ENCODE assay signal across 17 cellular contexts in the genomic region with DNA sequence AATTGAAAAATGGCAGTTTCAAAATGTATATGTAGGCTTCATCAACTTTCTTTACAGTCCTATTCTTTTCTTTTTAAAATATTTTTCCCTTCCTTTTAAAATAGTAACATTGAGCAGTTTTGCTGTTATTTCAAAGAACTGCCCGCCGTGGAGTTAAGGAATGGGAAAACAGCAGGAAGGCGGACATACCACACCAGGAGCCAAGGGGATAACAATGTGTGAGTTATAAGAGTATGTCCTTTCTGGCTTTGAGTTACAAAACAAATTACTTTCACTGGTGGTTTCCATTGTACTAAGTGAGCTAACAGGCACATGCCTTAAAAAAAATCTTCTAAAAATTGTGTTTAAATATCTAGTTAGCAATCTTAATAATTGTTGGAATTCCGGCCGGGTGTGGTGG. TPM values are rescaled to one million over a fixed set of nuclear protein-coding genes. Genes with fewer than 3 reads are reported as not detected.
DNase-seq lines count a peak whose midpoint lies in the region; ATAC-seq and TF ChIP-seq lines count a peak whose summit lies in the region.
"Had no signal": no experiment of that assay in that cellular context is flagged by ENCODE, and none has a peak within 500 bp of the region (broad histone marks: within the 10 kb centered on the region; RNA-seq: fewer than 3 reads in every experiment).

No MANE protein-coding gene starts in this region.

- no peaks in the 10 kb centered on the region for H3K9me3 ChIP-seq in iPS-18a (ENCODE audit: control insufficient read depth, low read depth, low read length)
- H3K9me3 ChIP-seq: Peyer's patch had no signal

- no peaks in the 10 kb centered on the region for H3K27me3 ChIP-seq in iPS-18a (ENCODE audit: control insufficient read depth, insufficient read depth, low read length)
- H3K27me3 ChIP-seq: Peyer's patch had no signal

- ATAC-seq in natural killer cell treated with Interleukin-12 subunit alpha and Interleukin-12 subunit beta and Interleukin-15 and Interleukin-18, amount 100 ng/mL, for 72 hours: no peak
- ATAC-seq in natural killer cell: no peak
- ATAC-seq in stimulated activated effector memory CD8-positive, alpha-beta T cell treated with anti-CD3 and anti-CD28 coated beads, Interleukin-12 subunit alpha, Interleukin-12 subunit beta, amount 100 ng/mL, for 72 hours: no peak
- ATAC-seq: Right ventricle myocardium inferior had no signal

- H3K27me3 Mint-ChIP-seq in natural killer cell treated with Interleukin-12 subunit alpha and Interleukin-12 subunit beta and Interleukin-15 and Interleukin-18, amount 100 ng/mL, for 72 hours: no peaks in the 10 kb centered on the region
- H3K27me3 Mint-ChIP-seq in natural killer cell (ENCODE audit: low read depth in 2 of 2) (no peaks in the 10 kb centered on the region), immature natural killer cell (ENCODE audit: low read depth in 3 of 3) (no peaks in the 10 kb centered on the region)
- no peaks in the 10 kb centered on the region for H3K27me3 Mint-ChIP-seq in activated naive CD8-positive, alpha-beta T cell

- H3K4me1 Mint-ChIP-seq in natural killer cell treated with Interleukin-12 subunit alpha and Interleukin-12 subunit beta and Interleukin-15 and Interleukin-18, amount 100 ng/mL, for 72 hours (ENCODE audit: low read depth in 2 of 2): peaks cover 15 to 35% of the 10 kb centered on the region in 2 donors
- peaks cover 11 to 22% of the 10 kb centered on the region in 2 donors for H3K4me1 Mint-ChIP-seq in natural killer cell
- peaks cover 30% of the 10 kb centered on the region for H3K4me1 Mint-ChIP-seq in activated naive CD8-positive, alpha-beta T cell (ENCODE audit: low read depth)
- H3K4me1 Mint-ChIP-seq in stimulated activated effector memory CD8-positive, alpha-beta T cell treated with anti-CD3 and anti-CD28 coated beads, Interleukin-12 subunit alpha, Interleukin-12 subunit beta, amount 100 ng/mL, for 72 hours: peaks cover 42% of the 10 kb centered on the region
- H3K4me1 Mint-ChIP-seq in immature natural killer cell: peaks cover 10 to 26% of the 10 kb centered on the region in 2 donors

- peak overlapping the region; percentile 44 to 61 for H3K27ac Mint-ChIP-seq in natural killer cell treated with Interleukin-12 subunit alpha and Interleukin-12 subunit beta and Interleukin-15 and Interleukin-18, amount 100 ng/mL, for 72 hours
- H3K27ac Mint-ChIP-seq in natural killer cell: peak overlapping the region in 1 of 2 donors; percentile 41
- peak overlapping the region; percentile 72 for H3K27ac Mint-ChIP-seq in activated naive CD8-positive, alpha-beta T cell
- H3K27ac Mint-ChIP-seq in stimulated activated effector memory CD8-positive, alpha-beta T cell treated with anti-CD3 and anti-CD28 coated beads, Interleukin-12 subunit alpha, Interleukin-12 subunit beta, amount 100 ng/mL, for 72 hours: peak overlapping the region; percentile 27
- no peak overlapping the region for H3K27ac Mint-ChIP-seq in immature natural killer cell

- H3K4me1 ChIP-seq in iPS-18a (ENCODE audit: control insufficient read depth, low read depth, low read length): peaks cover 33% of the 10 kb centered on the region
- H3K4me1 ChIP-seq: Peyer's patch had no signal

- H3K36me3 ChIP-seq in iPS-18a (ENCODE audit: control insufficient read depth, low read depth, low read length): peaks cover 8% of the 10 kb centered on the region

- no peak overlapping the region for H3K27ac ChIP-seq in iPS-18a (ENCODE audit: low read length)
- H3K27ac ChIP-seq: C4-2B, Peyer's patch had no signal

- H3K4me3 Mint-ChIP-seq in natural killer cell treated with Interleukin-12 subunit alpha and Interleukin-12 subunit beta and Interleukin-15 and Interleukin-18, amount 100 ng/mL, for 72 hours: peak overlapping the region; percentile 0
- no peak overlapping the region for H3K4me3 Mint-ChIP-seq in natural killer cell
- no peak overlapping the region for H3K4me3 Mint-ChIP-seq in activated naive CD8-positive, alpha-beta T cell
- peak overlapping the region; percentile 34 for H3K4me3 Mint-ChIP-seq in stimulated activated effector memory CD8-positive, alpha-beta T cell treated with anti-CD3 and anti-CD28 coated beads, Interleukin-12 subunit alpha, Interleukin-12 subunit beta, amount 100 ng/mL, for 72 hours
- H3K4me3 Mint-ChIP-seq in immature natural killer cell: no peak overlapping the region

- no peak for TF ChIP-seq CTCF in natural killer cell (IDR thresholded peaks at IDR 0.05)

- DNase-seq in natural killer cell treated with Interleukin-12 subunit alpha and Interleukin-12 subunit beta and Interleukin-15 and Interleukin-18, amount 100 ng/mL, for 72 hours (ENCODE audit: low spot score): no peak
- no peak for DNase-seq in natural killer cell
- no peak for DNase-seq in stimulated activated effector memory CD8-positive, alpha-beta T cell treated with anti-CD3 and anti-CD28 coated beads, Interleukin-12 subunit alpha, Interleukin-12 subunit beta, amount 100 ng/mL, for 72 hours (ENCODE audit: low spot score in 2 of 2)
- DNase-seq in dermis blood vessel endothelial cell: no peak
- DNase-seq in DMS 273 treated with DMSO at 0.1 percent for 48 hours (lab: John Stamatoyannopoulos, UW): no peak
- DNase-seq in immature natural killer cell: no peak
- DNase-seq: HCEC 1CT, NCI-H1105 treated with DMSO at 0.1 percent for 48 hours, NCI-H1694 treated with DMSO at 0.1 percent for 48 hours, NCI-H2107, NCI-H226, NCI-H524 treated with DMSO at 0.1 percent for 48 hours, Peyer's patch had no signal

- peak overlapping the region; percentile 2 for H3K4me3 ChIP-seq in iPS-18a (ENCODE audit: low read length)
- H3K4me3 ChIP-seq: Peyer's patch had no signal

- H3K9me3 Mint-ChIP-seq in natural killer cell treated with Interleukin-12 subunit alpha and Interleukin-12 subunit beta and Interleukin-15 and Interleukin-18, amount 100 ng/mL, for 72 hours: no peaks in the 10 kb centered on the region
- H3K9me3 Mint-ChIP-seq in natural killer cell: no peaks in the 10 kb centered on the region
- H3K9me3 Mint-ChIP-seq in activated naive CD8-positive, alpha-beta T cell (ENCODE audit: low read depth): no peaks in the 10 kb centered on the region
- no peaks in the 10 kb centered on the region for H3K9me3 Mint-ChIP-seq in stimulated activated effector memory CD8-positive, alpha-beta T cell treated with anti-CD3 and anti-CD28 coated beads, Interleukin-12 subunit alpha, Interleukin-12 subunit beta, amount 100 ng/mL, for 72 hours
- H3K9me3 Mint-ChIP-seq in immature natural killer cell: no peaks in the 10 kb centered on the region

- intact Hi-C loops in natural killer cell (cut with micrococcal nuclease): no loop called here

- peaks cover 12% of the 10 kb centered on the region for H3K36me3 Mint-ChIP-seq in natural killer cell treated with Interleukin-12 subunit alpha and Interleukin-12 subunit beta and Interleukin-15 and Interleukin-18, amount 100 ng/mL, for 72 hours
- H3K36me3 Mint-ChIP-seq in natural killer cell: peaks cover 9% of the 10 kb centered on the region
- H3K36me3 Mint-ChIP-seq in activated naive CD8-positive, alpha-beta T cell: peaks cover 19% of the 10 kb centered on the region
- peaks cover 99% of the 10 kb centered on the region for H3K36me3 Mint-ChIP-seq in stimulated activated effector memory CD8-positive, alpha-beta T cell treated with anti-CD3 and anti-CD28 coated beads, Interleukin-12 subunit alpha, Interleukin-12 subunit beta, amount 100 ng/mL, for 72 hours
- H3K36me3 Mint-ChIP-seq in immature natural killer cell: peaks cover 10 to 43% (median 12%) of the 10 kb centered on the region in 3 donors

- H3K9ac ChIP-seq in iPS-18a (ENCODE audit: low read length): no peak overlapping the region

RNA-seq across cellular contexts. Expression of gene FBXL22, which starts 37.4 kb away (rescaled TPM):
- total RNA-seq in natural killer cell treated with Interleukin-12 subunit alpha and Interleukin-12 subunit beta and Interleukin-15 and Interleukin-18, amount 100 ng/mL, for 72 hours: 1 to 10 TPM in 1 of 2 donors, under 1 TPM in 1; 0.45 to 1.5 TPM
- total RNA-seq in natural killer cell (1 to 10 TPM in 1 of 3 donors, under 1 TPM in 2; 0.33 to 2.3 (median 0.65) TPM), dermis blood vessel endothelial cell (0.09 TPM in 1 of 2 replicates, not detected in the other)
- polyA plus RNA-seq in immature natural killer cell: 1 to 10 TPM in 1 of 3 donors, not detected in 2; 1.1 TPM

RNA-seq across cellular contexts. Expression of gene USP3, which starts 55.4 kb away (rescaled TPM):
- 10 to 100 TPM; 70.0 to 75.3 TPM for total RNA-seq in natural killer cell treated with Interleukin-12 subunit alpha and Interleukin-12 subunit beta and Interleukin-15 and Interleukin-18, amount 100 ng/mL, for 72 hours
- total RNA-seq in natural killer cell (100 to 1,000 TPM; 163 to 187 (median 169) TPM), dermis blood vessel endothelial cell (39.7 and 47.6 TPM in 2 replicates)
- polyA plus RNA-seq in immature natural killer cell: 10 to 100 TPM; 24.7 to 39.1 (median 32.9) TPM

Comparison
In these comparisons a context has a peak if more than half of its experiments do, and no peak if none do; other contexts are left out.
1. H3K4me3 Mint-ChIP-seq: peak in natural killer cell treated with Interleukin-12 subunit alpha and Interleukin-12 subunit beta and Interleukin-15 and Interleukin-18, amount 100 ng/mL, for 72 hours (single experiment) and stimulated activated effector memory CD8-positive, alpha-beta T cell treated with anti-CD3 and anti-CD28 coated beads, Interleukin-12 subunit alpha, Interleukin-12 subunit beta, amount 100 ng/mL, for 72 hours (single experiment); none in natural killer cell (single experiment), activated naive CD8-positive, alpha-beta T cell (single experiment) and immature natural killer cell (0 of 5).
2. H3K27ac Mint-ChIP-seq: peak in natural killer cell treated with Interleukin-12 subunit alpha and Interleukin-12 subunit beta and Interleukin-15 and Interleukin-18, amount 100 ng/mL, for 72 hours (2 of 2), activated naive CD8-positive, alpha-beta T cell (single experiment) and stimulated activated effector memory CD8-positive, alpha-beta T cell treated with anti-CD3 and anti-CD28 coated beads, Interleukin-12 subunit alpha, Interleukin-12 subunit beta, amount 100 ng/mL, for 72 hours (single experiment); none in immature natural killer cell (0 of 6).